9 cellular contexts compared by ENCODE assay signal in the genomic region with DNA sequence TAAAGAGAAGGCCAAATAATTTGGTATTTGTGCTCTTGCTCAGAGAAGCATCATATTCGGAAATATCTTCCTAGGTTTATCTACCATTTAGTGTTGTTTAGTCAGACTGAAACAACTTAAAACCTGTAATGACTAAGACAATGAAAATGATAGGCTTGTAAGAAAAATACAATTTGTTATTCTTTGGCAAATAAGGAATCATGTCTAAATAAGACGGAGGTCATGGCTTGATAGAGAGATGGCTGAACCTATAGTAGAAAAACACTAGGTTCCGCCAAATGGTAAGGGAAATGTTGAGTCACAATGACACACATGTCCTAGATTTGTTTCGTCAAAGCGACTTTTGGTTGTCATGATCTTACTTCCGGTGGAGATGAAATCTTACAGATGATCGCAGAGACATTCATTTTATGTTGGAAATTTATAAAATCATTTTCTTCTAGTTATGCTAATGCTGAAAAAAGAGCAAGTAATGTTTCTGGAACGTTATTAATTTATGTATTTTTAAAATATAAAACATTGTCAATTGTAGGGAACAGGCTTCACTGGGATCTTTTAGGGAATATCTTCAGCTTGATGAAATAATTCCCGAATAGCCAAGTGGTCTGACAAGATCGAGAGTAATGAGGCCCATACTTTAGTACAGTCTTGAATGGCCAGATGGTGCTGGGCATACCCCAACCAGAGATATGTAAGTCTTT. TPM values are rescaled to one million over a fixed set of nuclear protein-coding genes. Genes with fewer than 3 reads are reported as not detected.
DNase-seq lines count a peak whose midpoint lies in the region; ATAC-seq lines count a peak whose summit lies in the region.
"Had no signal": no experiment of that assay in that cellular context is flagged by ENCODE, and none has a peak within 500 bp of the region (broad histone marks: within the 10 kb centered on the region; RNA-seq: fewer than 3 reads in every experiment).

No MANE protein-coding gene starts in this region.

- peaks cover 22 to 46% of the 10 kb centered on the region in 2 donors for H3K36me3 Mint-ChIP-seq in stimulated activated naive B cell treated with anti-CD40 and anti-IgM and Interleukin-4, amounts not matched to agents 10 μg/mL and 1 μg/mL and 100 μg/mL, for 72 hours

- H3K4me3 Mint-ChIP-seq in stimulated activated naive B cell treated with anti-CD40 and anti-IgM and Interleukin-4, amounts not matched to agents 10 μg/mL and 1 μg/mL and 100 μg/mL, for 72 hours = peak overlapping the region; percentile 82 to 87

- no peaks in the 10 kb centered on the region for H3K27me3 Mint-ChIP-seq in stimulated activated naive B cell treated with anti-CD40 and anti-IgM and Interleukin-4, amounts not matched to agents 10 μg/mL and 1 μg/mL and 100 μg/mL, for 72 hours

- DNase-seq in activated T-cell treated with anti-CD3 and anti-CD28 coated beads for 24 hours (ENCODE audit: low read depth) (peak; percentile 49), SKM-1 (lab: John Stamatoyannopoulos, UW; ENCODE audit: unreplicated experiment) (peak; percentile 55), NCI-H2227 treated with DMSO at 0.1 percent for 48 hours (lab: John Stamatoyannopoulos, UW) (no peak), pons (ENCODE audit: low spot score) (no peak)
- no peak for DNase-seq in activated T-cell treated with anti-CD3 and anti-CD28 coated beads, Interleukin-2, amount 50 U/mL, for 1 hour
- peak; percentile 24 for DNase-seq in stimulated activated naive B cell treated with anti-CD40 and anti-IgM and Interleukin-4, amounts not matched to agents 10 μg/mL and 1 μg/mL and 100 μg/mL, for 72 hours
- DNase-seq: DND-41 had no signal

- peak overlapping the region; percentile 99 for H3K27ac Mint-ChIP-seq in stimulated activated naive B cell treated with anti-CD40 and anti-IgM and Interleukin-4, amounts not matched to agents 10 μg/mL and 1 μg/mL and 100 μg/mL, for 72 hours

- no peaks in the 10 kb centered on the region for H3K9me3 Mint-ChIP-seq in stimulated activated naive B cell treated with anti-CD40 and anti-IgM and Interleukin-4, amounts not matched to agents 10 μg/mL and 1 μg/mL and 100 μg/mL, for 72 hours

- peak; percentile 26 for ATAC-seq in esophagus mucosa
- peak; percentile 24 to 26 for ATAC-seq in stimulated activated naive B cell treated with anti-CD40 and anti-IgM and Interleukin-4, amounts not matched to agents 10 μg/mL and 1 μg/mL and 100 μg/mL, for 72 hours (replicated peaks)
- no peak for ATAC-seq in GM18873 (IDR thresholded peaks at IDR 0.05; ENCODE audit: low FRiP score, unreplicated experiment)

- peaks cover 40 to 77% of the 10 kb centered on the region in 2 donors for H3K4me1 Mint-ChIP-seq in stimulated activated naive B cell treated with anti-CD40 and anti-IgM and Interleukin-4, amounts not matched to agents 10 μg/mL and 1 μg/mL and 100 μg/mL, for 72 hours

RNA-seq across cellular contexts. Expression of a gene that starts 1.0 kb away (rescaled TPM):
- 7.9 TPM for total RNA-seq in esophagus mucosa

RNA-seq across cellular contexts. Expression of a gene that starts 35.0 kb away (rescaled TPM):
- total RNA-seq in esophagus mucosa = 42.2 TPM

Comparison
In these comparisons a context has a peak if more than half of its experiments do, and no peak if none do; other contexts are left out.
1. DNase-seq: peak in activated T-cell treated with anti-CD3 and anti-CD28 coated beads for 24 hours (single experiment), SKM-1 (single experiment) and stimulated activated naive B cell treated with anti-CD40 and anti-IgM and Interleukin-4, amounts not matched to agents 10 μg/mL and 1 μg/mL and 100 μg/mL, for 72 hours (single experiment); none in activated T-cell treated with anti-CD3 and anti-CD28 coated beads, Interleukin-2, amount 50 U/mL, for 1 hour (single experiment), NCI-H2227 treated with DMSO at 0.1 percent for 48 hours (single experiment) and pons (single experiment).